In the genomic region with DNA sequence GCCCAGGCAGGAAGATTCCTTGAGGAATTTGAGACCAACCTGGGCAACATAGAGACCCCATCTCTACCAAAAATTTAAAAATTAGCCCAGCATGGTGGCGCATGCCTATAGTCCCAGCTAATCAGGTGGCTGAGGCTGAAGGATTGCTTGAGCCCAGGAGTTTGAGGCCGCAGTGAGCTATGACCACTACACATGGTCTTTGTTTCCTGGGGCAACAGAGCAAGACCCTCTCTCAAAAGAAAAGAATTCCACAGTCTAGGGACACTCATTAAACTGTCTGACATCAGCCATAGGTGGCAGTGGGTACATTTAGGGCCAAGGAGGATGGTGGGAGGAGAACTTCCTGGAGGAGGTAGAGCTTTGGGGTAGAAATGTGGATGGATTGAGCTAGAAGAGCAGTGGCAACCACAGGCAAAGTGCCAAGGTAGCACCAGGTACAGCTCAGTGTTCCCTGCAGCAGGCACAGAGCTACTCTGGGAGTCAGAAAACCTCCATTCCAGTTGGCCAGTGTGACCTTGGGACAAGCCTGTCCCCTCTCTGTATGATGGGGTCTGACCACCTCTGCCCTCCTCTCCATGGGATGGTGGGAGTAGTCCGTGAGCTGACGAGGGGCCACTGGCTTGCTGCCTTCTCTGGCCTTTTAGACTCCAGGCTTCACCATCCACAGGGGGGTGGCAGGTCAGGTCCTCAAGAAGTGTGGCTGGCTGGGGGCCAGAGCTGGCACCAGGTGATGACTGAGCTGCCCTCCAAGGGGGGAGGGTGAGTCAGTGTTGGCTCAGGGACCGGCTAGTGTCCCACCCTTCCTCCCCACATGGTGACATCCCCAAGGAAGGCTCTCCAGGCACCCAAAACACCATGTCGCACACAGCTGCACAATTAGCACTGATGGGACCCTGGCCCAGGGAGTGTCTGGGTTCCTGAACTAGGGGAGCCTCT, we compare ENCODE assay signal across 1 cellular context.
TF ChIP-seq lines count a peak whose summit lies in the region.

No MANE protein-coding gene starts in this region.

TF ChIP-seq in IMR-90, 13 proteins besides CTCF, POLR2A, EP300 and RAD21:
- TF ChIP-seq CEBPB (IDR thresholded peaks at IDR 0.05; ENCODE audit: low read depth, low read length) (no peak), RFX5 (IDR thresholded peaks at IDR 0.05; ENCODE audit: low read depth, low read length) (no peak), SMC3 (IDR thresholded peaks at IDR 0.05; ENCODE audit: low read depth, low read length) (no peak), NFE2L2 (IDR thresholded peaks at IDR 0.05; ENCODE audit: low read depth, low read length) (no peak), FOS (IDR thresholded peaks at IDR 0.05; ENCODE audit: low read depth, low read length) (no peak), BHLHE40 (IDR thresholded peaks at IDR 0.05; ENCODE audit: low read depth, low read length) (no peak), MAFK (IDR thresholded peaks at IDR 0.05; ENCODE audit: low read depth, low read length) (no peak), MXI1 (IDR thresholded peaks at IDR 0.05; ENCODE audit: borderline replicate concordance, low read depth, low read length) (no peak), MAZ (IDR thresholded peaks at IDR 0.05; ENCODE audit: borderline replicate concordance, low read depth, low read length) (no peak), CHD1 (IDR thresholded peaks at IDR 0.05; ENCODE audit: low read depth, low read length) (no peak), RCOR1 (IDR thresholded peaks at IDR 0.05; ENCODE audit: insufficient replicate concordance, low read length) (no peak)
- TF ChIP-seq, protein P1, sequence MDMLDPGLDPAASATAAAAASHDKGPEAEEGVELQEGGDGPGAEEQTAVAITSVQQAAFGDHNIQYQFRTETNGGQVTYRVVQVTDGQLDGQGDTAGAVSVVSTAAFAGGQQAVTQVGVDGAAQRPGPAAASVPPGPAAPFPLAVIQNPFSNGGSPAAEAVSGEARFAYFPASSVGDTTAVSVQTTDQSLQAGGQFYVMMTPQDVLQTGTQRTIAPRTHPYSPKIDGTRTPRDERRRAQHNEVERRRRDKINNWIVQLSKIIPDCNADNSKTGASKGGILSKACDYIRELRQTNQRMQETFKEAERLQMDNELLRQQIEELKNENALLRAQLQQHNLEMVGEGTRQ (IDR thresholded peaks at IDR 0.05; ENCODE audit: low read depth, low read length): no peak
- TF ChIP-seq, protein P2, sequence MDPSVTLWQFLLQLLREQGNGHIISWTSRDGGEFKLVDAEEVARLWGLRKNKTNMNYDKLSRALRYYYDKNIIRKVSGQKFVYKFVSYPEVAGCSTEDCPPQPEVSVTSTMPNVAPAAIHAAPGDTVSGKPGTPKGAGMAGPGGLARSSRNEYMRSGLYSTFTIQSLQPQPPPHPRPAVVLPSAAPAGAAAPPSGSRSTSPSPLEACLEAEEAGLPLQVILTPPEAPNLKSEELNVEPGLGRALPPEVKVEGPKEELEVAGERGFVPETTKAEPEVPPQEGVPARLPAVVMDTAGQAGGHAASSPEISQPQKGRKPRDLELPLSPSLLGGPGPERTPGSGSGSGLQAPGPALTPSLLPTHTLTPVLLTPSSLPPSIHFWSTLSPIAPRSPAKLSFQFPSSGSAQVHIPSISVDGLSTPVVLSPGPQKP (IDR thresholded peaks at IDR 0.05; ENCODE audit: borderline replicate concordance, low read depth, low read length): no peak
